8 cellular contexts compared by ENCODE assay signal in genomic region chrY:2935606-2936521, GRCh38. TPM values are rescaled to one million over a fixed set of nuclear protein-coding genes. Genes with fewer than 3 reads are reported as not detected.
A peak's percentile ranks its signal among the peaks of the same experiment; 100 is the strongest.
DNase-seq lines count a peak whose midpoint lies in the region; ATAC-seq and TF ChIP-seq lines count a peak whose summit lies in the region.

No MANE protein-coding gene starts in this region.

- peak overlapping the region; percentile 97 for H3K27ac ChIP-seq in SJCRH30

- ATAC-seq in HG02884 (IDR thresholded peaks at IDR 0.05; ENCODE audit: unreplicated experiment), result peak; percentile 78
- peak in 2 of 3 donors; percentile 74 to 90 for ATAC-seq in natural killer cell

- H3K27me3 Mint-ChIP-seq in dendritic cell treated with granulocyte-macrophage colony-stimulating factor and Interleukin-4, amounts not matched to agents 40 ng/mL and 50 ng/mL, for 4 days, result no peaks in the 10 kb centered on the region
- H3K27me3 Mint-ChIP-seq in natural killer cell (ENCODE audit: low read depth in 2 of 2), result no peaks in the 10 kb centered on the region

- peak; percentile 99 for DNase-seq in COR-L47 (lab: John Stamatoyannopoulos, UW)
- DNase-seq in SJCRH30, result peak; percentile 66 to 69
- DNase-seq in natural killer cell, result peak; percentile 81
- DNase-seq in NCI-H187 (lab: John Stamatoyannopoulos, UW), result no peak
- DNase-seq in HAP-1 (ENCODE audit: low spot score in 2 of 2), result no peak
- DNase-seq in SHP77 treated with DMSO at 0.1 percent for 48 hours (lab: John Stamatoyannopoulos, UW), result no peak

- H3K4me1 Mint-ChIP-seq in dendritic cell treated with granulocyte-macrophage colony-stimulating factor and Interleukin-4, amounts not matched to agents 40 ng/mL and 50 ng/mL, for 4 days (ENCODE audit: low read depth), result peaks cover 17% of the 10 kb centered on the region
- peaks cover 0 to 16% of the 10 kb centered on the region in 2 donors for H3K4me1 Mint-ChIP-seq in natural killer cell

- H3K36me3 Mint-ChIP-seq in dendritic cell treated with granulocyte-macrophage colony-stimulating factor and Interleukin-4, amounts not matched to agents 40 ng/mL and 50 ng/mL, for 4 days (ENCODE audit: low read depth), result peaks cover 25% of the 10 kb centered on the region
- no peaks in the 10 kb centered on the region for H3K36me3 Mint-ChIP-seq in natural killer cell

- H3K4me3 ChIP-seq in SJCRH30, result peak overlapping the region; percentile 68
- no peak overlapping the region for H3K4me3 ChIP-seq in HAP-1

- TF ChIP-seq CTCF in natural killer cell (IDR thresholded peaks at IDR 0.05), result peak; percentile 66

- intact Hi-C loops in dendritic cell treated with granulocyte-macrophage colony-stimulating factor and Interleukin-4, amounts not matched to agents 40 ng/mL and 50 ng/mL, for 4 days (cut with micrococcal nuclease), result loop anchor here (10.0 kb wide), 1 partner anchor 69 kb away; no protein-coding TSS in a partner anchor
- intact Hi-C loops in natural killer cell (cut with micrococcal nuclease), result loop anchor here (1.0 to 2.0 kb wide), 3 partner anchors 23 to 95 kb away; partner anchors contain the start of gene RPS4Y1

- no peaks in the 10 kb centered on the region for H3K4me1 ChIP-seq in SJCRH30
- no peaks in the 10 kb centered on the region for H3K4me1 ChIP-seq in HAP-1

- H3K27ac Mint-ChIP-seq in dendritic cell treated with granulocyte-macrophage colony-stimulating factor and Interleukin-4, amounts not matched to agents 40 ng/mL and 50 ng/mL, for 4 days, result peak overlapping the region; percentile 98
- H3K27ac Mint-ChIP-seq in natural killer cell, result peak overlapping the region in 1 of 2 donors; percentile 93

- no peaks in the 10 kb centered on the region for H3K27me3 ChIP-seq in SJCRH30
- no peaks in the 10 kb centered on the region for H3K27me3 ChIP-seq in HAP-1 (ENCODE audit: low read depth)

- H3K36me3 ChIP-seq in SJCRH30 (no peaks in the 10 kb centered on the region), HAP-1 (replicated peaks) (no peaks in the 10 kb centered on the region)

- H3K9me3 ChIP-seq in SJCRH30 (replicated peaks), result no peaks in the 10 kb centered on the region
- no peaks in the 10 kb centered on the region for H3K9me3 ChIP-seq in HAP-1

- in situ Hi-C loops in HAP-1 (cut with MboI; ENCODE audit: low sequenced_read_pairs), result no loop called here

- no peaks in the 10 kb centered on the region for H3K9me3 Mint-ChIP-seq in dendritic cell treated with granulocyte-macrophage colony-stimulating factor and Interleukin-4, amounts not matched to agents 40 ng/mL and 50 ng/mL, for 4 days
- H3K9me3 Mint-ChIP-seq in natural killer cell, result no peaks in the 10 kb centered on the region

- peak overlapping the region; percentile 77 for H3K4me3 Mint-ChIP-seq in dendritic cell treated with granulocyte-macrophage colony-stimulating factor and Interleukin-4, amounts not matched to agents 40 ng/mL and 50 ng/mL, for 4 days
- H3K4me3 Mint-ChIP-seq in natural killer cell, result no peak overlapping the region

RNA-seq across cellular contexts. Expression of gene ZFY, which starts 0.7 kb away (rescaled TPM):
- 4.3 and 4.4 TPM in 2 replicates for total RNA-seq in SJCRH30 (2014; rRNA removed; shearing (Covaris generic))
- 10 to 100 TPM in 2 of 3 donors, not detected in 1; 29.7 to 31.4 TPM for total RNA-seq in natural killer cell

Comparison
In these comparisons a context has a peak if more than half of its experiments do, and no peak if none do; other contexts are left out.
1. DNase-seq: peak in COR-L47 (single experiment), SJCRH30 (2 of 2) and natural killer cell (single experiment); none in NCI-H187 (0 of 2), HAP-1 (0 of 2) and SHP77 treated with DMSO at 0.1 percent for 48 hours (single experiment).